31 cellular contexts compared by ENCODE assay signal in genomic region chr4:156929706-156930105, GRCh38. TPM values are rescaled to one million over a fixed set of nuclear protein-coding genes. Genes with fewer than 3 reads are reported as not detected.
"Had no signal": no experiment of that assay in that cellular context is flagged by ENCODE, and none has a peak within 500 bp of the region (broad histone marks: within the 10 kb centered on the region; RNA-seq: fewer than 3 reads in every experiment).

No MANE protein-coding gene starts in this region.

- H3K9me3 ChIP-seq: mucosa of descending colon, right lobe of liver, thoracic aorta had no signal

- H3K27me3 ChIP-seq: cardiac muscle cell, dorsolateral prefrontal cortex, foreskin keratinocyte, heart left ventricle, right lobe of liver had no signal

- H3K36me3 Mint-ChIP-seq: activated CD8-positive, alpha-beta memory T cell treated with anti-CD3 and anti-CD28 coated beads, Interleukin-2, amount 10 ng/mL, durations not matched to agents 7 days and 5 days; activated naive CD4-positive, alpha-beta T cell treated with anti-CD3 and anti-CD28 coated beads, Interleukin-2, amount 50 U/mL, for 24 hours; T-cell had no signal

- ATAC-seq: activated CD4-positive, alpha-beta T cell treated with anti-CD3 and anti-CD28 coated beads for 36 hours; activated CD8-positive, alpha-beta memory T cell treated with anti-CD3 and anti-CD28 coated beads, Interleukin-2, amount 10 ng/mL, durations not matched to agents 7 days and 5 days; activated CD8-positive, alpha-beta T cell treated with anti-CD3 and anti-CD28 coated beads, Interleukin-2, amount 10 ng/mL, durations not matched to agents 7 days and 5 days; activated naive CD8-positive, alpha-beta T cell treated with anti-CD3 and anti-CD28 coated beads, Interleukin-2, amount 50 U/mL, for 24 hours; foreskin keratinocyte; heart left ventricle; left lobe of liver; mucosa of descending colon; natural killer cell treated with Interleukin-12 subunit alpha and Interleukin-12 subunit beta and Interleukin-15 and Interleukin-18, amount 100 ng/mL, for 72 hours; right lobe of liver; T-cell had no signal

- FAIRE-seq: urothelium cell line had no signal

- H3K4me1 Mint-ChIP-seq: activated CD4-positive, alpha-beta T cell treated with anti-CD3 and anti-CD28 coated beads for 36 hours; activated CD8-positive, alpha-beta memory T cell treated with anti-CD3 and anti-CD28 coated beads, Interleukin-2, amount 10 ng/mL, durations not matched to agents 7 days and 5 days; activated naive CD4-positive, alpha-beta T cell treated with anti-CD3 and anti-CD28 coated beads, Interleukin-2, amount 50 U/mL, for 24 hours; activated naive CD8-positive, alpha-beta T cell treated with anti-CD3 and anti-CD28 coated beads, Interleukin-2, amount 50 U/mL, for 24 hours; T-cell had no signal

- H3K4me3 Mint-ChIP-seq: activated CD4-positive, alpha-beta T cell treated with anti-CD3 and anti-CD28 coated beads for 36 hours; activated CD8-positive, alpha-beta memory T cell treated with anti-CD3 and anti-CD28 coated beads, Interleukin-2, amount 10 ng/mL, durations not matched to agents 7 days and 5 days; activated CD8-positive, alpha-beta T cell treated with anti-CD3 and anti-CD28 coated beads, Interleukin-2, amount 10 ng/mL, durations not matched to agents 7 days and 5 days; activated naive CD4-positive, alpha-beta T cell treated with anti-CD3 and anti-CD28 coated beads, Interleukin-2, amount 50 U/mL, for 24 hours; activated naive CD8-positive, alpha-beta T cell treated with anti-CD3 and anti-CD28 coated beads, Interleukin-2, amount 50 U/mL, for 24 hours; natural killer cell treated with Interleukin-12 subunit alpha and Interleukin-12 subunit beta and Interleukin-15 and Interleukin-18, amount 100 ng/mL, for 72 hours; stimulated activated naive CD8-positive, alpha-beta T cell treated with anti-CD3 and anti-CD28 coated beads, Interleukin-15, Interleukin-2, amounts not matched to agents 100 ng/mL and 50 ng/mL, for 24 hours; T-cell; T-helper 2 cell treated with Interferon-gamma antibody and Interleukin-4, amounts not matched to agents 5 μg/mL and 100 μg/mL, for 36 hours had no signal

- H3K27ac Mint-ChIP-seq: activated CD4-positive, alpha-beta T cell treated with anti-CD3 and anti-CD28 coated beads for 36 hours; activated CD8-positive, alpha-beta memory T cell treated with anti-CD3 and anti-CD28 coated beads, Interleukin-2, amount 10 ng/mL, durations not matched to agents 7 days and 5 days; activated CD8-positive, alpha-beta T cell treated with anti-CD3 and anti-CD28 coated beads, Interleukin-2, amount 10 ng/mL, durations not matched to agents 7 days and 5 days; activated naive CD4-positive, alpha-beta T cell treated with anti-CD3 and anti-CD28 coated beads, Interleukin-2, amount 50 U/mL, for 24 hours; activated naive CD8-positive, alpha-beta T cell treated with anti-CD3 and anti-CD28 coated beads, Interleukin-2, amount 50 U/mL, for 24 hours; activated T-helper 2 cell treated with anti-CD3 and anti-CD28 coated beads, Interferon-gamma antibody, Interleukin-2, Interleukin-4, amounts not matched to agents 10 μg/mL and 5 μg/mL and 100 μg/mL, durations not matched to agents 14 hours and 24 hours and 36 hours; natural killer cell treated with Interleukin-12 subunit alpha and Interleukin-12 subunit beta and Interleukin-15 and Interleukin-18, amount 100 ng/mL, for 72 hours; stimulated activated naive CD8-positive, alpha-beta T cell treated with anti-CD3 and anti-CD28 coated beads, Interleukin-15, Interleukin-2, amounts not matched to agents 100 ng/mL and 50 ng/mL, for 24 hours; T-cell; T-helper 2 cell treated with Interferon-gamma antibody and Interleukin-4, amounts not matched to agents 5 μg/mL and 100 μg/mL, for 36 hours had no signal

- H3K27me3 Mint-ChIP-seq: activated CD4-positive, alpha-beta T cell treated with anti-CD3 and anti-CD28 coated beads for 36 hours; activated CD8-positive, alpha-beta memory T cell treated with anti-CD3 and anti-CD28 coated beads, Interleukin-2, amount 10 ng/mL, durations not matched to agents 7 days and 5 days; activated naive CD4-positive, alpha-beta T cell treated with anti-CD3 and anti-CD28 coated beads, Interleukin-2, amount 50 U/mL, for 24 hours; activated naive CD8-positive, alpha-beta T cell treated with anti-CD3 and anti-CD28 coated beads, Interleukin-2, amount 50 U/mL, for 24 hours; natural killer cell treated with Interleukin-12 subunit alpha and Interleukin-12 subunit beta and Interleukin-15 and Interleukin-18, amount 100 ng/mL, for 72 hours; stimulated activated naive CD8-positive, alpha-beta T cell treated with anti-CD3 and anti-CD28 coated beads, Interleukin-15, Interleukin-2, amounts not matched to agents 100 ng/mL and 50 ng/mL, for 24 hours; T-cell had no signal

- H3K36me3 ChIP-seq: cardiac muscle cell, heart left ventricle, lower lobe of right lung, right lobe of liver, thoracic aorta had no signal

- H3K4me3 ChIP-seq: cardiac muscle cell, coronary artery, dorsolateral prefrontal cortex, heart left ventricle, lower lobe of right lung, mucosa of descending colon, right lobe of liver, thoracic aorta had no signal

- DNase-seq: activated CD4-positive, alpha-beta T cell treated with anti-CD3 and anti-CD28 coated beads for 36 hours; activated CD4-positive, CD25-positive, alpha-beta regulatory T cell; activated CD8-positive, alpha-beta memory T cell treated with anti-CD3 and anti-CD28 coated beads, Interleukin-2, amount 10 ng/mL, durations not matched to agents 7 days and 5 days; activated CD8-positive, alpha-beta T cell treated with anti-CD3 and anti-CD28 coated beads, Interleukin-2, amount 10 ng/mL, durations not matched to agents 7 days and 5 days; activated naive CD8-positive, alpha-beta T cell treated with anti-CD3 and anti-CD28 coated beads, Interleukin-2, amount 50 U/mL, for 24 hours; activated T-cell treated with anti-CD3 and anti-CD28 coated beads, Interleukin-2, amount 50 U/mL, for 48 hours; cerebellar nuclear complex; dorsolateral prefrontal cortex; effector memory CD4-positive, alpha-beta T cell; heart left ventricle; kidney glomerular epithelial cell; lower lobe of right lung; mesendoderm; mucosa of descending colon; posterior cingulate gyrus; right lobe of liver; stimulated activated CD4-positive, alpha-beta T cell treated with anti-CD3 and anti-CD28 coated beads, Interleukin-12 subunit alpha, Interleukin-12 subunit beta, amount 100 ng/mL, for 4 hours; stimulated activated CD4-positive, alpha-beta T cell treated with anti-CD3 and anti-CD28 coated beads, Interleukin-4, amount 100 ng/mL, for 1 hour; T-cell; trophoblast cell had no signal

- H3K4me1 ChIP-seq: lower lobe of right lung, right lobe of liver had no signal

- H3K27ac ChIP-seq: cardiac muscle cell, coronary artery, foreskin keratinocyte, heart left ventricle, lower lobe of right lung, right lobe of liver, thoracic aorta had no signal

- H3K9me3 Mint-ChIP-seq: activated T-helper 2 cell treated with anti-CD3 and anti-CD28 coated beads, Interferon-gamma antibody, Interleukin-2, Interleukin-4, amounts not matched to agents 10 μg/mL and 5 μg/mL and 100 μg/mL, durations not matched to agents 14 hours and 24 hours and 36 hours; T-helper 2 cell treated with Interferon-gamma antibody and Interleukin-4, amounts not matched to agents 5 μg/mL and 100 μg/mL, for 36 hours had no signal

RNA-seq across cellular contexts. Expression of gene PDGFC, which starts 41.9 kb away (rescaled TPM):
- total RNA-seq: activated CD4-positive, alpha-beta T cell treated with anti-CD3 and anti-CD28 coated beads for 36 hours; activated CD8-positive, alpha-beta memory T cell treated with anti-CD3 and anti-CD28 coated beads, Interleukin-2, amount 10 ng/mL, durations not matched to agents 7 days and 5 days; activated CD8-positive, alpha-beta T cell treated with anti-CD3 and anti-CD28 coated beads, Interleukin-2, amount 10 ng/mL, durations not matched to agents 7 days and 5 days; activated T-helper 2 cell treated with anti-CD3 and anti-CD28 coated beads, Interferon-gamma antibody, Interleukin-2, Interleukin-4, amounts not matched to agents 10 μg/mL and 5 μg/mL and 100 μg/mL, durations not matched to agents 14 hours and 24 hours and 36 hours; natural killer cell treated with Interleukin-12 subunit alpha and Interleukin-12 subunit beta and Interleukin-15 and Interleukin-18, amount 100 ng/mL, for 72 hours had no signal
